Comparison of ENCODE assay signal across 9 cellular contexts in the genomic region with DNA sequence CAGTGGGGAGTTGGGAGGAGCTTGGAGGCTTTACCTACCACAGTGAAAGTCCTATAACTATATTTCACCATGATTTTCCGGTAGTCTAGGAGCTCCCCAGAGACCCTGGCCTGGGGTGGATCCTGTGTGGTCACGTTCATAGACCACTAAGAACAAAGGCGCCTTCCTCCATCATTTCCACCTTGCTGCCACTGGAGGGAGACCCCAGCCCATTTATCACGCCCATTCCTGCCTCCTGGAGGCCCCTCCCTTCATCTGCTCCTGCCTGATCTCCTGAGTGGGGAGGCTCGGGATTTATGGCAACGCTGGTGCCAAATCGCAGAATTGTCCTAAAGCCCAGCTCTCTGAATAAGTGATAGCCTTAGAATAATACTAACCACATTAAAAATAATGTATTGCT.
DNase-seq lines count a peak whose midpoint lies in the region; ATAC-seq and TF ChIP-seq lines count a peak whose summit lies in the region.
"Had no signal": no experiment of that assay in that cellular context is flagged by ENCODE, and none has a peak within 500 bp of the region (broad histone marks: within the 10 kb centered on the region; RNA-seq: fewer than 3 reads in every experiment).

No MANE protein-coding gene starts in this region.

- H3K27ac Mint-ChIP-seq in HFFc6 = no peak overlapping the region; the same call in 1 of the 2 replicates

- H3K27me3 Mint-ChIP-seq in HFFc6 (ENCODE audit: insufficient read depth) = peaks cover under 1% of the 10 kb centered on the region

- TF ChIP-seq CTCF in HFFc6 (IDR thresholded peaks at IDR 0.05) (peak; percentile 51), RWPE1 (conservative IDR thresholded peaks at IDR 0.05; ENCODE audit: low read depth) (no peak)

- DNase-seq in A172 (ENCODE audit: low spot score) (peak; percentile 20), HFFc6 (no peak), RWPE1 (ENCODE audit: low spot score) (peak; percentile 17), iPS DF 19.7 (ENCODE audit: low read depth, low spot score) (peak; percentile 9), medulla oblongata (ENCODE audit: extremely low spot score) (no peak), COR-L47 (lab: John Stamatoyannopoulos, UW) (no peak)
- DNase-seq: activated CD4-positive, alpha-beta T cell treated with anti-CD3 and anti-CD28 coated beads, Interleukin-2, amount 50 U/mL, for 48 hours had no signal

- no peak overlapping the region for H3K4me3 Mint-ChIP-seq in HFFc6

- POLR2A ChIA-PET in RWPE1 (lab: Yijun Ruan, JAX; ENCODE audit: low non-redundant PET) = interaction anchor here (0.6 kb wide), 1 partner anchor 870 kb away, joined by 3 read pairs; no protein-coding TSS in a partner anchor

- H3K9me3 Mint-ChIP-seq in HFFc6 = no peaks in the 10 kb centered on the region

- CTCF ChIA-PET in RWPE1 (lab: Yijun Ruan, JAX) = interaction anchor here (0.9 kb wide), 1 partner anchor 898 kb away, joined by 3 read pairs; no protein-coding TSS in a partner anchor

- H3K27ac ChIP-seq in RWPE1 = no peak overlapping the region

- peaks cover 5% of the 10 kb centered on the region for H3K4me1 Mint-ChIP-seq in HFFc6 (ENCODE audit: low read depth)

- H3K36me3 Mint-ChIP-seq in HFFc6 (ENCODE audit: low read depth) = no peaks in the 10 kb centered on the region

- ATAC-seq in HG02884 (IDR thresholded peaks at IDR 0.05; ENCODE audit: unreplicated experiment) (no peak), GM19324 (IDR thresholded peaks at IDR 0.05; ENCODE audit: low FRiP score, unreplicated experiment) (no peak)

Comparison
In these comparisons a context has a peak if more than half of its experiments do, and no peak if none do; other contexts are left out.
1. DNase-seq: peak in A172 (single experiment), RWPE1 (single experiment) and iPS DF 19.7 (single experiment); none in HFFc6 (single experiment), medulla oblongata (single experiment) and COR-L47 (single experiment).